Comparison of ENCODE assay signal across 20 cellular contexts in genomic region chr10:99941942-99942835, GRCh38.
A peak's percentile ranks its signal among the peaks of the same experiment; 100 is the strongest.
DNase-seq lines count a peak whose midpoint lies in the region; ATAC-seq and TF ChIP-seq lines count a peak whose summit lies in the region.
"Had no signal": no experiment of that assay in that cellular context is flagged by ENCODE, and none has a peak within 500 bp of the region (broad histone marks: within the 10 kb centered on the region; RNA-seq: fewer than 3 reads in every experiment).

No MANE protein-coding gene starts in this region.

- peak; percentile 38 for ATAC-seq in omental fat pad (ENCODE audit: low FRiP score)
- ATAC-seq in GM21381 (IDR thresholded peaks at IDR 0.05; ENCODE audit: unreplicated experiment): no peak
- ATAC-seq: A549; PC-3; stimulated activated naive CD8-positive, alpha-beta T cell treated with anti-CD3 and anti-CD28 coated beads, Interleukin-15, amount 100 ng/mL, for 72 hours had no signal

- H3K4me1 ChIP-seq in SK-N-SH (ENCODE audit: control insufficient read depth in 1 of 2, insufficient read depth in 2 of 2, low read depth in 1 of 2, low read length in 1 of 2): peaks cover 0 to 25% of the 10 kb centered on the region in 2 experiments; a peak in 2 of 4 replicates

- H3K27ac ChIP-seq in SK-N-SH (ENCODE audit: low read depth in 2 of 2, low read length in 1 of 2): peak overlapping the region in 1 of 2 experiments; percentile 28; a peak in 1 of 4 replicates
- H3K27ac ChIP-seq: A549, VCaP had no signal

- no peak overlapping the region for H3K9ac ChIP-seq in SK-N-SH

- peaks cover 18% of the 10 kb centered on the region for H3K27me3 Mint-ChIP-seq in activated T-helper 2 cell treated with anti-CD3 and anti-CD28 coated beads, Interferon-gamma antibody, Interleukin-2, Interleukin-4, amounts not matched to agents 10 μg/mL and 5 μg/mL and 100 μg/mL, durations not matched to agents 14 hours and 24 hours and 36 hours (ENCODE audit: low read depth)
- H3K27me3 Mint-ChIP-seq: stimulated activated naive CD8-positive, alpha-beta T cell treated with anti-CD3 and anti-CD28 coated beads, Interleukin-15, amount 100 ng/mL, for 72 hours had no signal

- peaks cover 100% of the 10 kb centered on the region for H3K79me2 ChIP-seq in SK-N-SH (ENCODE audit: insufficient read depth)

- H2AFZ ChIP-seq in SK-N-SH (ENCODE audit: low read depth): no peak overlapping the region

- no peaks in the 10 kb centered on the region for H3K27me3 ChIP-seq in SK-N-SH (ENCODE audit: insufficient read depth)

- H4K20me1 ChIP-seq in SK-N-SH (ENCODE audit: insufficient read depth): peaks cover 78% of the 10 kb centered on the region

- no peak overlapping the region for H3K4me3 Mint-ChIP-seq in activated T-helper 2 cell treated with anti-CD3 and anti-CD28 coated beads, Interferon-gamma antibody, Interleukin-2, Interleukin-4, amounts not matched to agents 10 μg/mL and 5 μg/mL and 100 μg/mL, durations not matched to agents 14 hours and 24 hours and 36 hours (ENCODE audit: low read depth)
- H3K4me3 Mint-ChIP-seq: stimulated activated naive CD8-positive, alpha-beta T cell treated with anti-CD3 and anti-CD28 coated beads, Interleukin-15, amount 100 ng/mL, for 72 hours had no signal

- 82% methylated on average over 7 of the region's 7 CpGs for WGBS in SK-N-SH (ENCODE audit: low lambda C conversion rate)

- POLR2A ChIA-PET in AG04449 (lab: Yijun Ruan, JAX): no interaction called here
- POLR2A ChIA-PET in SK-N-SH (lab: Yijun Ruan, JAX): no interaction called here

- no peaks in the 10 kb centered on the region for H3K4me1 Mint-ChIP-seq in activated T-helper 2 cell treated with anti-CD3 and anti-CD28 coated beads, Interferon-gamma antibody, Interleukin-2, Interleukin-4, amounts not matched to agents 10 μg/mL and 5 μg/mL and 100 μg/mL, durations not matched to agents 14 hours and 24 hours and 36 hours (ENCODE audit: low read depth)

- CTCF ChIA-PET in AG04449 (lab: Yijun Ruan, JAX): interaction anchor here (1.3 to 3.8 kb wide), 5 partner anchors 15 to 104 kb away, joined by 5 to 14 read pairs (median 10); partner anchors contain the start of gene DNMBP
- CTCF ChIA-PET in SK-N-SH (lab: Yijun Ruan, JAX): interaction anchor here (1.3 kb wide), 2 partner anchors 96 to 103 kb away, joined by 3 to 5 read pairs; no protein-coding TSS in a partner anchor

- H3K9me3 ChIP-seq in SK-N-SH: no peaks in the 10 kb centered on the region
- H3K9me3 ChIP-seq: A549 had no signal

- no peaks in the 10 kb centered on the region for H3K9me3 Mint-ChIP-seq in activated T-helper 2 cell treated with anti-CD3 and anti-CD28 coated beads, Interferon-gamma antibody, Interleukin-2, Interleukin-4, amounts not matched to agents 10 μg/mL and 5 μg/mL and 100 μg/mL, durations not matched to agents 14 hours and 24 hours and 36 hours

- no peaks in the 10 kb centered on the region for H3K36me3 Mint-ChIP-seq in activated T-helper 2 cell treated with anti-CD3 and anti-CD28 coated beads, Interferon-gamma antibody, Interleukin-2, Interleukin-4, amounts not matched to agents 10 μg/mL and 5 μg/mL and 100 μg/mL, durations not matched to agents 14 hours and 24 hours and 36 hours (ENCODE audit: low read depth)

- no peaks in the 10 kb centered on the region for H3K9me2 ChIP-seq in SK-N-SH

- no peak overlapping the region for H3K4me2 ChIP-seq in SK-N-SH
- H3K4me2 ChIP-seq: A549 had no signal

- peaks cover 0 to 26% of the 10 kb centered on the region in 2 experiments for H3K36me3 ChIP-seq in SK-N-SH (replicated peaks in 1 of 2; ENCODE audit: control insufficient read depth in 1 of 2, insufficient read depth in 2 of 2, low read length in 1 of 2)

- peaks cover 27% of the 10 kb centered on the region for H3F3A ChIP-seq in SK-N-SH (replicated peaks; ENCODE audit: insufficient read depth)

- no peak overlapping the region for H3K4me3 ChIP-seq in AG04449 (ENCODE audit: low read depth, low read length)
- H3K4me3 ChIP-seq in SK-N-SH (ENCODE audit: low read depth in 2 of 2, low read length in 1 of 2): no peak overlapping the region
- H3K4me3 ChIP-seq in fibroblast of mammary gland (ENCODE audit: control insufficient read depth, low read depth, low read length): no peak overlapping the region
- H3K4me3 ChIP-seq: A549 had no signal

- TF ChIP-seq RAD21 in SK-N-SH (IDR thresholded peaks at IDR 0.05; ENCODE audit: low read length): no peak

- TF ChIP-seq CTCF in AG04449 (IDR thresholded peaks at IDR 0.05; ENCODE audit: insufficient read depth, low read length, missing control alignments): no peak
- TF ChIP-seq CTCF in SK-N-SH (IDR thresholded peaks at IDR 0.05): no peak
- no peak for TF ChIP-seq CTCF in fibroblast of mammary gland (conservative IDR thresholded peaks at IDR 0.05; ENCODE audit: control insufficient read depth, insufficient read depth, low read depth, low read length)
- no peak for TF ChIP-seq CTCF in omental fat pad (IDR thresholded peaks at IDR 0.05)

- TF ChIP-seq EP300 in SK-N-SH (IDR thresholded peaks at IDR 0.05; ENCODE audit: borderline replicate concordance in 1 of 2, low read depth in 1 of 2, low read length in 1 of 2): no peak

- no peak overlapping the region for H3K27ac Mint-ChIP-seq in activated T-helper 2 cell treated with anti-CD3 and anti-CD28 coated beads, Interferon-gamma antibody, Interleukin-2, Interleukin-4, amounts not matched to agents 10 μg/mL and 5 μg/mL and 100 μg/mL, durations not matched to agents 14 hours and 24 hours and 36 hours
- H3K27ac Mint-ChIP-seq: stimulated activated naive CD8-positive, alpha-beta T cell treated with anti-CD3 and anti-CD28 coated beads, Interleukin-15, amount 100 ng/mL, for 72 hours had no signal

- intact Hi-C loops in activated T-helper 2 cell treated with anti-CD3 and anti-CD28 coated beads, Interferon-gamma antibody, Interleukin-2, Interleukin-4, amounts not matched to agents 10 μg/mL and 5 μg/mL and 100 μg/mL, durations not matched to agents 14 hours and 24 hours and 36 hours (cut with micrococcal nuclease): no loop called here

- peak; percentile 53 for DNase-seq in AG04449 (ENCODE audit: low read depth, low spot score)
- DNase-seq in SK-N-SH: no peak
- DNase-seq in fibroblast of mammary gland (ENCODE audit: low read depth): peak; percentile 73
- no peak for DNase-seq in omental fat pad (ENCODE audit: low spot score)
- DNase-seq in NCI-H2227 treated with DMSO at 0.1 percent for 48 hours (lab: John Stamatoyannopoulos, UW): no peak
- DNase-seq in NCI-H1930 (lab: John Stamatoyannopoulos, UW): no peak
- no peak for DNase-seq in activated T-helper 2 cell treated with anti-CD3 and anti-CD28 coated beads, Interferon-gamma antibody, Interleukin-2, Interleukin-4, amounts not matched to agents 10 μg/mL and 5 μg/mL and 100 μg/mL, durations not matched to agents 14 hours and 24 hours and 36 hours (ENCODE audit: low spot score)
- DNase-seq: activated effector memory CD4-positive, alpha-beta T cell treated with anti-CD3 and anti-CD28 coated beads, Interleukin-2, amount 50 U/mL, for 16 hours; aorta; GDM1; midbrain; NCI-H524; nucleus accumbens; PC-3; stimulated activated CD4-positive, alpha-beta T cell treated with anti-CD3 and anti-CD28 coated beads, Interleukin-12 subunit alpha, Interleukin-12 subunit beta, amount 100 ng/mL, for 4 hours; stimulated activated naive CD8-positive, alpha-beta T cell treated with anti-CD3 and anti-CD28 coated beads, Interleukin-15, amount 100 ng/mL, for 72 hours; SW 1271 had no signal

TF ChIP-seq in SK-N-SH, 30 proteins besides CTCF, POLR2A, EP300 and RAD21:
- TF ChIP-seq IRF3 (IDR thresholded peaks at IDR 0.05; ENCODE audit: low read depth, low read length) (no peak), PBX3 (IDR thresholded peaks at IDR 0.05) (0 out of 2 replicates have a peak, but pooled peaks have one; percentile 21), POLR2AphosphoS5 (IDR thresholded peaks at IDR 0.05; ENCODE audit: low read depth, low read length) (no peak), JUND (IDR thresholded peaks at IDR 0.05) (no peak)

Comparison
In these comparisons a context has a peak if more than half of its experiments do, and no peak if none do; other contexts are left out.
1. DNase-seq: peak in AG04449 (single experiment) and fibroblast of mammary gland (single experiment); none in SK-N-SH (single experiment), omental fat pad (single experiment), NCI-H2227 treated with DMSO at 0.1 percent for 48 hours (single experiment), NCI-H1930 (0 of 2) and activated T-helper 2 cell treated with anti-CD3 and anti-CD28 coated beads, Interferon-gamma antibody, Interleukin-2, Interleukin-4, amounts not matched to agents 10 μg/mL and 5 μg/mL and 100 μg/mL, durations not matched to agents 14 hours and 24 hours and 36 hours (single experiment).